In genomic region chr15:56741541-56741940, GRCh38 we compare ENCODE assay signal across 18 cellular contexts.
"Had no signal": no experiment of that assay in that cellular context is flagged by ENCODE, and none has a peak within 500 bp of the region (broad histone marks: within the 10 kb centered on the region; RNA-seq: fewer than 3 reads in every experiment).

No MANE protein-coding gene starts in this region.

- ATAC-seq: SK-N-SH treated with all-trans-retinoic acid at 6 μM for 48 hours had no signal

- DNase-seq: KBM-7, NCI-H1092, NCI-H1105 treated with DMSO at 0.1 percent for 48 hours, NCI-H1417 treated with DMSO at 0.1 percent for 48 hours, NCI-H146, NCI-H1694 treated with DMSO at 0.1 percent for 48 hours, NCI-H2029, NCI-H2081 treated with DMSO at 0.1 percent for 48 hours, NCI-H2171, NCI-H226, NCI-H446, NCI-H510A, NCI-H524 treated with DMSO at 0.1 percent for 48 hours, NCI-H69, NCI-H774, SHP77 had no signal

- H3K27ac ChIP-seq: RWPE1 had no signal
